In the genomic region with DNA sequence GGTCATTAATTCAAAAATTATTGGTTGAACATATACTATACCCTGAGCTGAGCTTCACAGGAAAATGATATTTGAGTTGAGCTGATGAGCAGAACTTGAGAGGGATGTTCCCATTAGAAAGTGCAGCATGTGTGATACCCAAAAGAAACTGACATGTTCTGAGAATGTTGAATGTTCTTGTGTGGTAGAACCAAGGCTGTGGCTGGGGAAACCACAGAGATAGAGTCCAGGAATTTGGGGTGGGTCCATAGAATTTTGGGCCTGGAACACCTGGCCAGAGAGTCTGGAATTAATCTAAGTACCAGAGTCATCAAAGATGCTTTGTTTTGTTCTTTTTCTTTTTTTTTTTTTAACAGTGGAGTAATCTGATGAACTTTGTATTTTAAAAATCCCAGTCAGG, we compare ENCODE assay signal across 5 cellular contexts.
"Had no signal": no experiment of that assay in that cellular context is flagged by ENCODE, and none has a peak within 500 bp of the region (broad histone marks: within the 10 kb centered on the region; RNA-seq: fewer than 3 reads in every experiment).

No MANE protein-coding gene starts in this region.

- ATAC-seq: GM23338, K562 had no signal

- H3K4me1 Mint-ChIP-seq: GM23338, H9 had no signal

- H2AFZ ChIP-seq: GM23338 had no signal

- H3K9me3 Mint-ChIP-seq: GM23338, H9 had no signal

- H3K4me2 ChIP-seq: GM23338 had no signal

- H3K4me3 ChIP-seq: GM23338, K562 had no signal

- H3K27ac Mint-ChIP-seq: GM23338, H9 had no signal

- H3K4me3 Mint-ChIP-seq: GM23338, H9 had no signal

- DNase-seq: H9, HCEC 1CT, IMR-90 had no signal
